Comparison of ENCODE assay signal across 12 cellular contexts in genomic region chr16:78396046-78396445, GRCh38.
DNase-seq lines count a peak whose midpoint lies in the region; ATAC-seq, FAIRE-seq and TF ChIP-seq lines count a peak whose summit lies in the region.
"Had no signal": no experiment of that assay in that cellular context is flagged by ENCODE, and none has a peak within 500 bp of the region (broad histone marks: within the 10 kb centered on the region; RNA-seq: fewer than 3 reads in every experiment).

No MANE protein-coding gene starts in this region.

- no peaks in the 10 kb centered on the region for H3K36me3 ChIP-seq in BJ (ENCODE audit: control insufficient read depth, insufficient read depth, low read length)
- H3K36me3 ChIP-seq in GM23338 (ENCODE audit: insufficient read depth), result peaks cover 17% of the 10 kb centered on the region
- no peaks in the 10 kb centered on the region for H3K36me3 ChIP-seq in HepG2 (replicated peaks in 1 of 2; ENCODE audit: control insufficient read depth in 1 of 2, insufficient read depth in 2 of 2, low read length in 2 of 2)

- TF ChIP-seq RAD21 in HepG2 (CRISPR knock-in tag; IDR thresholded peaks at IDR 0.05), result no peak

- H2AFZ ChIP-seq in GM23338, result no peak overlapping the region
- H2AFZ ChIP-seq in HepG2 (ENCODE audit: low read length), result no peak overlapping the region
- H2AFZ ChIP-seq: hepatocyte had no signal

- H3K4me3 Mint-ChIP-seq in GM23338 (no peak overlapping the region), T-cell (no peak overlapping the region)

- H3K4me3 ChIP-seq in BJ (ENCODE audit: low read depth, low read length) (no peak overlapping the region), GM23338 (no peak overlapping the region), HepG2 (replicated peaks in 1 of 3; ENCODE audit: insufficient read depth in 1 of 3, low read depth in 2 of 3, low read length in 3 of 3) (no peak overlapping the region)
- H3K4me3 ChIP-seq: hepatocyte had no signal

- no peak overlapping the region for H3K4me2 ChIP-seq in GM23338
- no peak overlapping the region for H3K4me2 ChIP-seq in HepG2 (ENCODE audit: low read depth, low read length)
- H3K4me2 ChIP-seq: hepatocyte had no signal

- H3F3A ChIP-seq in GM23338 (replicated peaks; ENCODE audit: low read depth), result no peaks in the 10 kb centered on the region

- H3K9me3 Mint-ChIP-seq in GM23338 (peaks cover 26% of the 10 kb centered on the region), T-cell (no peaks in the 10 kb centered on the region)

- H4K20me1 ChIP-seq in GM23338 (replicated peaks; ENCODE audit: insufficient read depth) (no peaks in the 10 kb centered on the region), HepG2 (ENCODE audit: insufficient read depth, low read length) (no peaks in the 10 kb centered on the region)

- CTCF ChIA-PET in BJ (lab: Yijun Ruan, JAX) (no interaction called here), HepG2 (lab: Yijun Ruan, JAX; ENCODE audit: low intra/inter-chr PET ratio, low total read pairs) (no interaction called here), T-cell (lab: Charles Lee) (interaction anchor here in 1 of 2 donors (1.0 kb wide), 1 partner anchor 19 kb away, joined by 3 read pairs; no protein-coding TSS in a partner anchor)

- no peaks in the 10 kb centered on the region for H3K4me1 ChIP-seq in GM23338 (ENCODE audit: insufficient read depth)
- H3K4me1 ChIP-seq in HepG2 (ENCODE audit: insufficient read depth, low read length), result no peaks in the 10 kb centered on the region
- H3K4me1 ChIP-seq: Caco-2 had no signal

- H3K9me2 ChIP-seq in GM23338 (ENCODE audit: insufficient read depth), result 0 out of 2 replicates have a peak, but pooled peaks cover 4% of the 10 kb centered on the region

- TF ChIP-seq CTCF in BJ (IDR thresholded peaks at IDR 0.05; ENCODE audit: insufficient read depth, low read depth, low read length) (peak; percentile 9; the same call in 1 of the 2 replicates), GM23338 (conservative IDR thresholded peaks at IDR 0.05; ENCODE audit: low read depth in 2 of 2) (peak in 1 of 2 experiments; percentile 63; a peak in 3 of 4 replicates), HepG2 (CRISPR knock-in tag; IDR thresholded peaks at IDR 0.05) (no peak)

- FAIRE-seq in HepG2 (lab: Jason Lieb, UNC), result no peak

- POLR2A ChIA-PET in BJ (lab: Charles Lee), result no interaction called here
- POLR2A ChIA-PET in HepG2 (lab: Yijun Ruan, JAX), result no interaction called here
- POLR2A ChIA-PET in T-cell (lab: Charles Lee), result no interaction called here

- H3K27ac Mint-ChIP-seq in GM23338 (no peak overlapping the region), T-cell (no peak overlapping the region)

- TF ChIP-seq EP300 in HepG2 (IDR thresholded peaks at IDR 0.05; ENCODE audit: low read depth in 2 of 2, low read length in 2 of 2) (no peak), HepG2 (CRISPR knock-in tag; IDR thresholded peaks at IDR 0.05; ENCODE audit: borderline replicate concordance) (no peak)

- in situ Hi-C loops in SK-MEL-5 (cut with HindIII; ENCODE audit: low pct_unique_long_range_greater_than_20kb, low sequenced_read_pairs), result no loop called here
- in situ Hi-C loops in HepG2 (cut with HindIII; ENCODE audit: extremely low pct_ligation_motif_present, low pct_unique_long_range_greater_than_20kb), result no loop called here

- intact Hi-C loops in HepG2 (cut with micrococcal nuclease; ENCODE audit: unreplicated experiment), result no loop called here

- no peaks in the 10 kb centered on the region for H3K27me3 ChIP-seq in BJ (ENCODE audit: control insufficient read depth, insufficient read depth, low read length)
- no peaks in the 10 kb centered on the region for H3K27me3 ChIP-seq in GM23338 (ENCODE audit: insufficient read depth)
- no peaks in the 10 kb centered on the region for H3K27me3 ChIP-seq in HepG2 (ENCODE audit: control insufficient read depth in 1 of 2, insufficient read depth in 2 of 2, low read length in 2 of 2)
- H3K27me3 ChIP-seq: hepatocyte had no signal

- H3K27me3 Mint-ChIP-seq in GM23338 (ENCODE audit: insufficient read depth, low read depth, poor library complexity) (peaks cover 1% of the 10 kb centered on the region), T-cell (no peaks in the 10 kb centered on the region)

- TF ChIP-seq POLR2A in HepG2 (IDR thresholded peaks at IDR 0.05; ENCODE audit: insufficient read depth in 1 of 2, low read depth in 2 of 2, low read length in 2 of 2), result no peak

- peaks cover 16% of the 10 kb centered on the region for H3K36me3 Mint-ChIP-seq in GM23338 (ENCODE audit: low read depth)
- peaks cover 22% of the 10 kb centered on the region for H3K36me3 Mint-ChIP-seq in T-cell

- 58% methylated on average over 2 of the region's 2 CpGs for WGBS in HepG2 (ENCODE audit: low lambda C conversion rate)

- no peak overlapping the region for H3K9ac ChIP-seq in HepG2 (ENCODE audit: insufficient read depth, low read depth, low read length)

- ATAC-seq in GM23338, result no peak
- ATAC-seq in HepG2, result no peak
- ATAC-seq in T-cell (replicated peaks in 1 of 4), result no peak

- DNase-seq in BJ (ENCODE audit: low read depth), result no peak
- DNase-seq in GM23338 (ENCODE audit: low spot score), result peak; percentile 60
- DNase-seq in SK-MEL-5 (ENCODE audit: low read depth, low spot score), result peak; percentile 28
- DNase-seq in HepG2 (ENCODE audit: low spot score), result no peak
- DNase-seq in HPDE6-E6E7 (ENCODE audit: extremely low spot score), result no peak
- no peak for DNase-seq in NCI-H1092 treated with DMSO at 0.1 percent for 48 hours (lab: John Stamatoyannopoulos, UW)
- no peak for DNase-seq in AG20443 (ENCODE audit: low spot score)
- no peak for DNase-seq in T-cell
- DNase-seq: Caco-2, mammary epithelial cell, NCI-H146 had no signal

- H3K27ac ChIP-seq in GM23338 (ENCODE audit: low read depth) (no peak overlapping the region), HepG2 (ENCODE audit: extremely low read length, insufficient read depth, low read length) (no peak overlapping the region)
- H3K27ac ChIP-seq: hepatocyte had no signal

- H3K79me2 ChIP-seq in GM23338 (replicated peaks; ENCODE audit: insufficient read depth) (no peaks in the 10 kb centered on the region), HepG2 (ENCODE audit: insufficient read depth, low read length) (no peaks in the 10 kb centered on the region)
- H3K79me2 ChIP-seq: hepatocyte had no signal

- H3K4me1 Mint-ChIP-seq in GM23338 (0 out of 3 replicates have a peak, but pooled peaks cover 2% of the 10 kb centered on the region), T-cell (no peaks in the 10 kb centered on the region)

- BruUV-seq in HepG2 (replicated peaks; lab: Mats Ljungman, UMichigan), result no TSS peak

- peaks cover 10% of the 10 kb centered on the region for H3K9me3 ChIP-seq in HepG2 (ENCODE audit: low read length)

TF ChIP-seq in GM23338, 12 proteins besides CTCF, POLR2A, EP300 and RAD21 (continues in another document):
- no peak for TF ChIP-seq ZNF331 (CRISPR knock-in tag; IDR thresholded peaks at IDR 0.05; ENCODE audit: low read depth)
- TF ChIP-seq POLR2AphosphoS5 (IDR thresholded peaks at IDR 0.05; ENCODE audit: low read depth), result no peak
- no peak for TF ChIP-seq EZH2 (IDR thresholded peaks at IDR 0.05; ENCODE audit: low read depth, unreplicated experiment)
- no peak for TF ChIP-seq ZNF114 (CRISPR knock-in tag; IDR thresholded peaks at IDR 0.05)
- TF ChIP-seq EZH2phosphoT487 (IDR thresholded peaks at IDR 0.05; ENCODE audit: unreplicated experiment), result no peak
- TF ChIP-seq NANOG (IDR thresholded peaks at IDR 0.05; ENCODE audit: borderline replicate concordance), result no peak

TF ChIP-seq in HepG2, 621 proteins besides CTCF, POLR2A, EP300 and RAD21:
- no peak for TF ChIP-seq ZFX (CRISPR knock-in tag; IDR thresholded peaks at IDR 0.05; ENCODE audit: low read depth)
- peak; percentile 19; the same call in 1 of the 2 replicates for TF ChIP-seq SMC3 (IDR thresholded peaks at IDR 0.05; ENCODE audit: low read length)
- peak; percentile 26; the same call in 1 of the 2 replicates for TF ChIP-seq STAG1 (CRISPR knock-in tag; IDR thresholded peaks at IDR 0.05)
- no peak for TF ChIP-seq SCMH1 (CRISPR knock-in tag; IDR thresholded peaks at IDR 0.05; ENCODE audit: borderline replicate concordance)
- TF ChIP-seq HOXA9 (CRISPR knock-in tag; IDR thresholded peaks at IDR 0.05; ENCODE audit: borderline replicate concordance), result no peak
- TF ChIP-seq ZNF260 (CRISPR knock-in tag; IDR thresholded peaks at IDR 0.05; ENCODE audit: borderline replicate concordance, low read depth), result no peak
- TF ChIP-seq ERF (CRISPR knock-in tag; IDR thresholded peaks at IDR 0.05), result no peak

Comparison
In these comparisons a context has a peak if more than half of its experiments do, and no peak if none do; other contexts are left out.
1. DNase-seq: peak in GM23338 (single experiment) and SK-MEL-5 (single experiment); none in BJ (single experiment), HepG2 (single experiment), HPDE6-E6E7 (single experiment), NCI-H1092 treated with DMSO at 0.1 percent for 48 hours (single experiment), AG20443 (single experiment) and T-cell (0 of 34).